ENCODE assay signal across 8 cellular contexts in genomic region chr6:26158581-26159416, GRCh38.
DNase-seq lines count a peak whose midpoint lies in the region; ATAC-seq and TF ChIP-seq lines count a peak whose summit lies in the region.

No MANE protein-coding gene starts in this region.

- peak; percentile 73 for DNase-seq in DND-41
- DNase-seq in astrocyte of the spinal cord (ENCODE audit: low read depth, low spot score) = peak; percentile 62
- no peak for DNase-seq in iPS DF 6.9 (ENCODE audit: low read depth, low spot score)
- DNase-seq in gastrocnemius medialis = peak in 1 of 2 donors; percentile 38
- DNase-seq in COR-L47 (lab: John Stamatoyannopoulos, UW) = no peak

- in situ Hi-C loops in astrocyte of the spinal cord (cut with HindIII; ENCODE audit: low sequenced_read_pairs) = no loop called here
- in situ Hi-C loops in gastrocnemius medialis (cut with MboI; ENCODE audit: low sequenced_read_pairs in 4 of 4) = loop anchor here in 3 of 4 donors (5.0 to 25.0 kb wide), 2 partner anchors 36 to 979 kb away; a partner anchor contains a TSS

- H3K9me2 ChIP-seq in SU-DHL-6 (replicated peaks; ENCODE audit: insufficient read depth, low read length) = no peaks in the 10 kb centered on the region

- no peaks in the 10 kb centered on the region for H3K27me3 ChIP-seq in DND-41 (ENCODE audit: insufficient read depth, low read length, poor library complexity)
- no peaks in the 10 kb centered on the region for H3K27me3 ChIP-seq in KMS-11 (ENCODE audit: insufficient read depth, low read depth)
- no peaks in the 10 kb centered on the region for H3K27me3 ChIP-seq in SU-DHL-6 (ENCODE audit: low read length)
- H3K27me3 ChIP-seq in iPS DF 6.9 (ENCODE audit: control insufficient read depth, insufficient read depth, low read length) = no peaks in the 10 kb centered on the region
- H3K27me3 ChIP-seq in gastrocnemius medialis = no peaks in the 10 kb centered on the region

- H3K4me1 ChIP-seq in DND-41 (ENCODE audit: insufficient read depth, low read length) = peaks cover 39% of the 10 kb centered on the region
- H3K4me1 ChIP-seq in KMS-11 (ENCODE audit: low read depth, poor library complexity, severe bottlenecking) = peaks cover 27% of the 10 kb centered on the region
- H3K4me1 ChIP-seq in iPS DF 6.9 (ENCODE audit: control insufficient read depth, insufficient read depth, low read length) = no peaks in the 10 kb centered on the region
- H3K4me1 ChIP-seq in gastrocnemius medialis = peaks cover 11 to 23% of the 10 kb centered on the region in 2 donors

- peak overlapping the region; percentile 95 for H3K27ac ChIP-seq in DND-41 (ENCODE audit: low read length)
- peak overlapping the region; percentile 100 for H3K27ac ChIP-seq in KMS-11
- peak overlapping the region; percentile 96 for H3K27ac ChIP-seq in SU-DHL-6 (ENCODE audit: low read depth, low read length)
- no peak overlapping the region for H3K27ac ChIP-seq in iPS DF 6.9 (ENCODE audit: low read length)
- peak overlapping the region; percentile 88 to 97 (median 93) for H3K27ac ChIP-seq in gastrocnemius medialis

- H3K4me3 ChIP-seq in DND-41 (ENCODE audit: low read depth in 1 of 2, low read length in 2 of 2) (peak overlapping the region; percentile 57 to 62), KMS-11 (IDR thresholded peaks at IDR 0.05; ENCODE audit: insufficient read depth, low read depth, low read length) (no peak overlapping the region), SU-DHL-6 (ENCODE audit: insufficient read depth, low read length, poor library complexity, severe bottlenecking) (peak overlapping the region; percentile 53), astrocyte of the spinal cord (ENCODE audit: low read depth, low read length) (peak overlapping the region; percentile 87), iPS DF 6.9 (ENCODE audit: low read length) (peak overlapping the region; percentile 53), gastrocnemius medialis (peak overlapping the region; percentile 60 to 95 (median 68))

- peaks cover 39% of the 10 kb centered on the region for H3K79me2 ChIP-seq in DND-41 (ENCODE audit: insufficient read depth, low read length)
- H3K79me2 ChIP-seq in KMS-11 (ENCODE audit: insufficient read depth, low read depth) = peaks cover 66% of the 10 kb centered on the region
- H3K79me2 ChIP-seq in SU-DHL-6 (ENCODE audit: insufficient read depth, low read length) = no peaks in the 10 kb centered on the region

- ATAC-seq in DND-41 (ENCODE audit: insufficient read depth, low read depth) (peak; percentile 12), gastrocnemius medialis (peak in 1 of 2 donors; percentile 17), GM21529 (IDR thresholded peaks at IDR 0.05; ENCODE audit: unreplicated experiment) (no peak)

- H3K4me2 ChIP-seq in DND-41 (ENCODE audit: insufficient read depth, low read length) (peak overlapping the region; percentile 65), KMS-11 (peak overlapping the region; percentile 93), SU-DHL-6 (ENCODE audit: low read depth, low read length, poor library complexity, severe bottlenecking) (peak overlapping the region; percentile 91)

- no peak for TF ChIP-seq CTCF in DND-41 (IDR thresholded peaks at IDR 0.05; ENCODE audit: borderline replicate concordance, extremely low read depth, low read length, poor library complexity, severe bottlenecking)
- TF ChIP-seq CTCF in KMS-11 (conservative IDR thresholded peaks at IDR 0.05; ENCODE audit: low read depth, low read length) = no peak
- no peak for TF ChIP-seq CTCF in SU-DHL-6 (IDR thresholded peaks at IDR 0.05; ENCODE audit: insufficient read depth, low read length, poor library complexity, severe bottlenecking)
- no peak for TF ChIP-seq CTCF in astrocyte of the spinal cord (IDR thresholded peaks at IDR 0.05; ENCODE audit: low read depth, low read length)
- TF ChIP-seq CTCF in gastrocnemius medialis (IDR thresholded peaks at IDR 0.05 in 4 of 5, conservative IDR thresholded peaks at IDR 0.05 in 1 of 5) = no peak

- no peak for TF ChIP-seq POLR2A in gastrocnemius medialis (IDR thresholded peaks at IDR 0.05)

- H3K9me3 ChIP-seq in DND-41 (ENCODE audit: insufficient read depth, low read length, severe bottlenecking) (no peaks in the 10 kb centered on the region), SU-DHL-6 (ENCODE audit: insufficient read depth, low read length) (no peaks in the 10 kb centered on the region), iPS DF 6.9 (ENCODE audit: control insufficient read depth, insufficient read depth, low read length) (no peaks in the 10 kb centered on the region), gastrocnemius medialis (no peaks in the 10 kb centered on the region)

- peaks cover 5% of the 10 kb centered on the region; the same call in 1 of the 2 replicates for H3K36me3 ChIP-seq in DND-41 (ENCODE audit: insufficient read depth, low read length)
- H3K36me3 ChIP-seq in KMS-11 (ENCODE audit: insufficient read depth) = no peaks in the 10 kb centered on the region
- no peaks in the 10 kb centered on the region for H3K36me3 ChIP-seq in SU-DHL-6 (ENCODE audit: low read length)
- H3K36me3 ChIP-seq in iPS DF 6.9 (ENCODE audit: control insufficient read depth, insufficient read depth, low read length) = no peaks in the 10 kb centered on the region
- no peaks in the 10 kb centered on the region for H3K36me3 ChIP-seq in gastrocnemius medialis

- H3K9ac ChIP-seq in DND-41 (ENCODE audit: low read depth, low read length) (peak overlapping the region; percentile 76), KMS-11 (peak overlapping the region; percentile 100), SU-DHL-6 (ENCODE audit: low read length) (peak overlapping the region; percentile 64)

- peaks cover 18% of the 10 kb centered on the region for H4K20me1 ChIP-seq in DND-41 (ENCODE audit: insufficient read depth, low read length)
- H4K20me1 ChIP-seq in KMS-11 (ENCODE audit: insufficient read depth) = no peaks in the 10 kb centered on the region
- H4K20me1 ChIP-seq in SU-DHL-6 (ENCODE audit: low read depth, low read length) = no peaks in the 10 kb centered on the region

- H3F3A ChIP-seq in SU-DHL-6 (ENCODE audit: insufficient read depth) = peaks cover 39% of the 10 kb centered on the region

- no CpG with 5 or more reads among the region's 22 CpGs for WGBS in iPS DF 6.9 (ENCODE audit: insufficient coverage, insufficient read length)

- intact Hi-C loops in gastrocnemius medialis (cut with DNase I; ENCODE audit: low total_unique reads) = loop anchor here (2.0 to 10.0 kb wide), 3 partner anchors 376 to 1316 kb away; partner anchors contain the start of genes HMGN4 and ZNF184

- no peak overlapping the region for H2AFZ ChIP-seq in DND-41 (ENCODE audit: low read depth, low read length)
- no peak overlapping the region for H2AFZ ChIP-seq in KMS-11 (ENCODE audit: low read depth)
- no peak overlapping the region for H2AFZ ChIP-seq in SU-DHL-6 (ENCODE audit: low read depth, low read length, severe bottlenecking)

Comparison
In these comparisons a context has a peak if more than half of its experiments do, and no peak if none do; other contexts are left out.
1. DNase-seq: peak in DND-41 (single experiment) and astrocyte of the spinal cord (single experiment); none in iPS DF 6.9 (single experiment) and COR-L47 (single experiment).
2. Peak in every context shown above with its lines, with median percentiles within 50 percentile points of each other: H3K4me2 ChIP-seq and H3K9ac ChIP-seq.